In genomic region chr3:41411065-41411464, GRCh38 we compare ENCODE assay signal across 3 cellular contexts.
"Had no signal": no experiment of that assay in that cellular context is flagged by ENCODE, and none has a peak within 500 bp of the region (broad histone marks: within the 10 kb centered on the region; RNA-seq: fewer than 3 reads in every experiment).

No MANE protein-coding gene starts in this region.

- DNase-seq: GDM1, GF-D8 had no signal

- H3K4me3 ChIP-seq: GM12878 had no signal
